ENCODE assay signal across 8 cellular contexts in genomic region chr17:45948881-45949624, GRCh38. TPM values are rescaled to one million over a fixed set of nuclear protein-coding genes. Genes with fewer than 3 reads are reported as not detected.
DNase-seq lines count a peak whose midpoint lies in the region; ATAC-seq and TF ChIP-seq lines count a peak whose summit lies in the region.

No MANE protein-coding gene starts in this region.

- no peak for TF ChIP-seq POLR2A in adrenal gland (IDR thresholded peaks at IDR 0.05)

- H3K27ac ChIP-seq in adrenal gland, result peak overlapping the region in 1 of 5 donors; percentile 15
- no peak overlapping the region for H3K27ac ChIP-seq in upper lobe of right lung

- H3K4me3 ChIP-seq in BE2C (ENCODE audit: low read depth, low read length) (peak overlapping the region; percentile 21; the same call in 1 of the 2 replicates), adrenal gland (peak overlapping the region in 2 of 4 donors; percentile 9 to 35), upper lobe of right lung (peak overlapping the region; percentile 31)

- no peaks in the 10 kb centered on the region for H3K36me3 ChIP-seq in BE2C
- no peaks in the 10 kb centered on the region for H3K36me3 ChIP-seq in adrenal gland (replicated peaks in 1 of 2)
- H3K36me3 ChIP-seq in upper lobe of right lung, result no peaks in the 10 kb centered on the region

- peaks cover 11% of the 10 kb centered on the region for H3K4me1 ChIP-seq in BE2C
- peaks cover 0 to 8% of the 10 kb centered on the region in 2 donors for H3K4me1 ChIP-seq in adrenal gland (replicated peaks in 1 of 2)
- peaks cover 10% of the 10 kb centered on the region for H3K4me1 ChIP-seq in upper lobe of right lung

- CTCF ChIA-PET in T-cell (lab: Charles Lee), result interaction anchor here in 1 of 2 donors (0.9 kb wide), 1 partner anchor 23 kb away, joined by 4 read pairs; no protein-coding TSS in a partner anchor

- WGBS in adrenal gland, 4 donors, result 5 to 13% (median 7%) methylated on average over 9 to 34 of the region's 34 CpGs

- H3K9me3 ChIP-seq in BE2C (no peaks in the 10 kb centered on the region; the same call in 1 of the 2 replicates), adrenal gland (replicated peaks in 1 of 3) (no peaks in the 10 kb centered on the region), upper lobe of right lung (no peaks in the 10 kb centered on the region)

- H3K27me3 Mint-ChIP-seq in T-cell (peaks cover 22 to 37% of the 10 kb centered on the region in 2 donors), progenitor cell of endocrine pancreas (peaks cover 36% of the 10 kb centered on the region)

- peak overlapping the region in 1 of 2 donors; percentile 11 for H3K27ac Mint-ChIP-seq in T-cell
- H3K27ac Mint-ChIP-seq in progenitor cell of endocrine pancreas, result peak overlapping the region; percentile 86

- H3K4me3 Mint-ChIP-seq in T-cell, result peak overlapping the region; percentile 41 to 59 (median 56)
- no peak overlapping the region for H3K4me3 Mint-ChIP-seq in progenitor cell of endocrine pancreas (ENCODE audit: low read depth)

- TF ChIP-seq CTCF in BE2C (IDR thresholded peaks at IDR 0.05; ENCODE audit: low read depth, low read length) (peak; percentile 62), adrenal gland (IDR thresholded peaks at IDR 0.05) (peak; percentile 36 to 78 (median 60)), progenitor cell of endocrine pancreas (IDR thresholded peaks at IDR 0.05; ENCODE audit: unreplicated experiment) (peak; percentile 78), upper lobe of right lung (IDR thresholded peaks at IDR 0.05) (peak; percentile 88)

- peak; percentile 58 for ATAC-seq in HG02759 (IDR thresholded peaks at IDR 0.05; ENCODE audit: unreplicated experiment)
- ATAC-seq in T-cell (replicated peaks in 1 of 4), result peak; percentile 78 to 97 (median 94)
- ATAC-seq in left cardiac atrium, result peak; percentile 94 to 95
- peak; percentile 96 for ATAC-seq in upper lobe of right lung
- ATAC-seq in HG03135 (IDR thresholded peaks at IDR 0.05; ENCODE audit: unreplicated experiment), result no peak

- H3K4me1 Mint-ChIP-seq in T-cell, result peaks cover 6 to 8% (median 6%) of the 10 kb centered on the region in 3 donors
- no peaks in the 10 kb centered on the region for H3K4me1 Mint-ChIP-seq in progenitor cell of endocrine pancreas (ENCODE audit: low read depth)

- no peaks in the 10 kb centered on the region for H3K36me3 Mint-ChIP-seq in T-cell
- H3K36me3 Mint-ChIP-seq in progenitor cell of endocrine pancreas (ENCODE audit: insufficient read depth), result no peaks in the 10 kb centered on the region

- H3K9me3 Mint-ChIP-seq in T-cell (no peaks in the 10 kb centered on the region), progenitor cell of endocrine pancreas (ENCODE audit: low read depth) (no peaks in the 10 kb centered on the region)

- POLR2A ChIA-PET in T-cell (lab: Charles Lee), result no interaction called here

- H3K27me3 ChIP-seq in BE2C, result no peaks in the 10 kb centered on the region
- peaks cover 14% of the 10 kb centered on the region for H3K27me3 ChIP-seq in adrenal gland
- peaks cover 19% of the 10 kb centered on the region for H3K27me3 ChIP-seq in upper lobe of right lung

- intact Hi-C loops in adrenal gland (cut with DNase I), result no loop called here
- intact Hi-C loops in left cardiac atrium (cut with DNase I), result no loop called here
- intact Hi-C loops in upper lobe of right lung (cut with DNase I), result no loop called here

- DNase-seq in BE2C, result peak; percentile 82
- DNase-seq in T-cell, result peak in 31 of 34 experiments; percentile 4 to 60 (median 32)
- DNase-seq in adrenal gland, result peak; percentile 54 to 80 (median 72)
- DNase-seq in left cardiac atrium, result peak; percentile 86
- peak; percentile 62 for DNase-seq in progenitor cell of endocrine pancreas (ENCODE audit: low spot score, unreplicated experiment)
- peak; percentile 89 for DNase-seq in upper lobe of right lung

RNA-seq across cellular contexts. Expression of gene STH, which starts 50.0 kb away (rescaled TPM):
- polyA plus RNA-seq in BE2C (2012; ENCODE audit: insufficient read depth, insufficient read length, low read depth), result not detected
- total RNA-seq in T-cell (not detected), adrenal gland (not detected), left cardiac atrium (not detected), progenitor cell of endocrine pancreas (not detected in 2 replicates), upper lobe of right lung (not detected)
- not detected for polyA plus RNA-seq in adrenal gland

RNA-seq across cellular contexts. Expression of gene MAPT, which starts 54.7 kb away (rescaled TPM):
- polyA plus RNA-seq in BE2C (2012; ENCODE audit: insufficient read depth, insufficient read length, low read depth), result 43.2 TPM
- total RNA-seq in T-cell (1 to 10 TPM in 4 of 5 donors, under 1 TPM in 1; 0.86 to 1.8 (median 1.2) TPM), adrenal gland (10 to 100 TPM in 1 of 8 donors, 1 to 10 TPM in 5, under 1 TPM in 2; 0.72 to 17.6 (median 2.5) TPM), left cardiac atrium (10 to 100 TPM; 20.8 to 24.0 TPM), progenitor cell of endocrine pancreas (2.5 and 3.6 TPM in 2 replicates), upper lobe of right lung (5.1 TPM)
- polyA plus RNA-seq in adrenal gland, result 1 to 10 TPM; 2.2 to 6.0 (median 5.9) TPM

Comparison
In these comparisons a context has a peak if more than half of its experiments do, and no peak if none do; other contexts are left out.
1. DNase-seq: peak in every context shown above with its lines; median percentile 89 in upper lobe of right lung; 86 in left cardiac atrium; 82 in BE2C; 72 in adrenal gland; 62 in progenitor cell of endocrine pancreas; 32 in T-cell.